19 cellular contexts compared by ENCODE assay signal in the genomic region with DNA sequence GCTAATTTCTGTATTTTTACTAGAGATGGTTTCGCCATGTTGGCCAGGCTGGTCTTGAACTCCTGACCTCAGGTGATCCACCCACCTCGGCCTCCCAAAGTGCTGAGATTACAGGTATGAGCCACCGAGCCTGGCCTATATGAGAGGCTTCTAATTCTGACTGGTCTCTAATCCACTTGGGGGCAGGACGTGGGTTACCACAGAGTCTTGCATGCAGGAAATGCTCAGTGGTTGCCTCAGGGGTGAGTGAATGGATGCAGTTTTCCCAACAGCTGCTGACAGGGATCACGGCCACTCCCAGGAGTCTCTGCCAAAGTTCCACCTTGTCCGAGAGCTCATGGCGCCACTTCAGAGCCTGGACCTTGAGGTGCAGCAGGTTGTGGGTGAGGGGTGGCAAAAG.
DNase-seq lines count a peak whose midpoint lies in the region; ATAC-seq and TF ChIP-seq lines count a peak whose summit lies in the region.
"Had no signal": no experiment of that assay in that cellular context is flagged by ENCODE, and none has a peak within 500 bp of the region (broad histone marks: within the 10 kb centered on the region; RNA-seq: fewer than 3 reads in every experiment).

No MANE protein-coding gene starts in this region.

- peak overlapping the region; percentile 26; the same call in 1 of the 2 replicates for H3K4me2 ChIP-seq in BLaER1

- H3K4me1 Mint-ChIP-seq in stimulated activated naive B cell treated with anti-CD40 and anti-IgM and Interleukin-4, amounts not matched to agents 10 μg/mL and 1 μg/mL and 100 μg/mL, for 72 hours = peaks cover 1 to 8% of the 10 kb centered on the region in 2 donors

- no peaks in the 10 kb centered on the region for H3K36me3 ChIP-seq in BLaER1

- H3K4me3 ChIP-seq in BLaER1 = no peak overlapping the region
- H3K4me3 ChIP-seq in NB4 (ENCODE audit: low read depth, low read length) = no peak overlapping the region
- H3K4me3 ChIP-seq in epithelial cell of esophagus (ENCODE audit: low read length) = no peak overlapping the region
- H3K4me3 ChIP-seq: body of pancreas, skin epidermis had no signal

- no peak for ATAC-seq in GM21825 (IDR thresholded peaks at IDR 0.05; ENCODE audit: unreplicated experiment)
- ATAC-seq in stimulated activated naive B cell treated with anti-CD40 and anti-IgM and Interleukin-4, amounts not matched to agents 10 μg/mL and 1 μg/mL and 100 μg/mL, for 72 hours (replicated peaks) = no peak
- ATAC-seq: body of pancreas; naive thymus-derived CD4-positive, alpha-beta T cell had no signal

- no peak overlapping the region for H3K4me3 Mint-ChIP-seq in stimulated activated naive B cell treated with anti-CD40 and anti-IgM and Interleukin-4, amounts not matched to agents 10 μg/mL and 1 μg/mL and 100 μg/mL, for 72 hours
- H3K4me3 Mint-ChIP-seq: activated naive CD4-positive, alpha-beta T cell treated with anti-CD3 and anti-CD28 coated beads, Interleukin-2, amount 50 U/mL, for 24 hours; CD14-positive monocyte; immature natural killer cell had no signal

- H3K9me3 ChIP-seq in BLaER1 = no peaks in the 10 kb centered on the region
- H3K9me3 ChIP-seq: body of pancreas had no signal

- peak; percentile 9 for DNase-seq in NK-92 treated with Interleukin-12 subunit alpha and Interleukin-12 subunit beta, amount 100 ng/mL, for 24 hours (lab: John Stamatoyannopoulos, UW)
- DNase-seq in NK-92 (lab: John Stamatoyannopoulos, UW; ENCODE audit: unreplicated experiment) (no peak), NB4 (ENCODE audit: low read depth) (peak; percentile 54), epithelial cell of esophagus (ENCODE audit: low read depth) (peak; percentile 64), dedifferentiated amniotic fluid mesenchymal stem cell (ENCODE audit: extremely low spot score) (no peak)
- DNase-seq in stimulated activated naive B cell treated with anti-CD40 and anti-IgM and Interleukin-4, amounts not matched to agents 10 μg/mL and 1 μg/mL and 100 μg/mL, for 72 hours = no peak
- DNase-seq: 8988T, body of pancreas, immature natural killer cell, KBM-7, mammary epithelial cell, NCI-H2171, NCI-H82 had no signal

- H3K27me3 ChIP-seq in BLaER1 = no peaks in the 10 kb centered on the region
- H3K27me3 ChIP-seq: body of pancreas had no signal

- H3K27me3 Mint-ChIP-seq in stimulated activated naive B cell treated with anti-CD40 and anti-IgM and Interleukin-4, amounts not matched to agents 10 μg/mL and 1 μg/mL and 100 μg/mL, for 72 hours = no peaks in the 10 kb centered on the region
- H3K27me3 Mint-ChIP-seq: activated naive CD4-positive, alpha-beta T cell treated with anti-CD3 and anti-CD28 coated beads, Interleukin-2, amount 50 U/mL, for 24 hours had no signal

- no peaks in the 10 kb centered on the region for H3K36me3 Mint-ChIP-seq in stimulated activated naive B cell treated with anti-CD40 and anti-IgM and Interleukin-4, amounts not matched to agents 10 μg/mL and 1 μg/mL and 100 μg/mL, for 72 hours
- H3K36me3 Mint-ChIP-seq: activated naive CD4-positive, alpha-beta T cell treated with anti-CD3 and anti-CD28 coated beads, Interleukin-2, amount 50 U/mL, for 24 hours; CD14-positive monocyte; immature natural killer cell; naive thymus-derived CD4-positive, alpha-beta T cell had no signal

- H4K20me1 ChIP-seq in BLaER1 = no peaks in the 10 kb centered on the region

- H3K9me3 Mint-ChIP-seq in stimulated activated naive B cell treated with anti-CD40 and anti-IgM and Interleukin-4, amounts not matched to agents 10 μg/mL and 1 μg/mL and 100 μg/mL, for 72 hours = no peaks in the 10 kb centered on the region
- H3K9me3 Mint-ChIP-seq: activated naive CD4-positive, alpha-beta T cell treated with anti-CD3 and anti-CD28 coated beads, Interleukin-2, amount 50 U/mL, for 24 hours; immature natural killer cell; naive thymus-derived CD4-positive, alpha-beta T cell had no signal

- TF ChIP-seq CTCF in NB4 (IDR thresholded peaks at IDR 0.05; ENCODE audit: low read depth, low read length) (no peak), epithelial cell of esophagus (IDR thresholded peaks at IDR 0.05; ENCODE audit: insufficient read depth, low read depth, low read length, missing control alignments) (no peak)

- H3K27ac ChIP-seq in BLaER1 = no peak overlapping the region
- H3K27ac ChIP-seq: body of pancreas, skin epidermis had no signal

- H3K4me1 ChIP-seq in BLaER1 = peaks cover 11% of the 10 kb centered on the region
- H3K4me1 ChIP-seq: body of pancreas had no signal

- no peak for TF ChIP-seq POLR2A in NB4 (IDR thresholded peaks at IDR 0.05; ENCODE audit: extremely low read depth, insufficient read length)

- H3K9ac ChIP-seq in BLaER1 = no peak overlapping the region

- H3K27ac Mint-ChIP-seq in stimulated activated naive B cell treated with anti-CD40 and anti-IgM and Interleukin-4, amounts not matched to agents 10 μg/mL and 1 μg/mL and 100 μg/mL, for 72 hours = no peak overlapping the region
- H3K27ac Mint-ChIP-seq: immature natural killer cell had no signal

Comparison
In these comparisons a context has a peak if more than half of its experiments do, and no peak if none do; other contexts are left out.
1. DNase-seq: peak in NK-92 treated with Interleukin-12 subunit alpha and Interleukin-12 subunit beta, amount 100 ng/mL, for 24 hours (single experiment), NB4 (single experiment) and epithelial cell of esophagus (single experiment); none in NK-92 (single experiment), stimulated activated naive B cell treated with anti-CD40 and anti-IgM and Interleukin-4, amounts not matched to agents 10 μg/mL and 1 μg/mL and 100 μg/mL, for 72 hours (single experiment) and dedifferentiated amniotic fluid mesenchymal stem cell (single experiment).